In the genomic region with DNA sequence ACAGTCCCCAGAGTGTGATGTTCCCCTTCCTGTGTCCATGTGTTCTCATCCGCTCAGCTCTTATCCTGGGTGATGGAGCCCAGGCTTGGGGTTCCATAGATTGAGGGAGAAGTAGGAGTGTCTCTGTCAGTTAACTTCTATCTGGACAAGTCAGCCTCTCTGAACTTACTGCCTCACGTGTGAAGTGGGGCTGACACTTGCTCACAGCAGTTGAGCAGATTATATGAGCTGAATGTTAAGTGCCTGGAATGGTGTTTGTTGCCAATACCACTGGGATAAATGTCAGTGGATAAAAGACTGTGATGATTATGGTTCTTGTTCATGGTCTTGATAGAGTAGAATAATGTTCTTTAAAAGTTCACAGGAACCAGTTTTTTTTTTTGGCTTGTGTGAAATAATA, we compare ENCODE assay signal across 20 cellular contexts. TPM values are rescaled to one million over a fixed set of nuclear protein-coding genes. Genes with fewer than 3 reads are reported as not detected.
"Had no signal": no experiment of that assay in that cellular context is flagged by ENCODE, and none has a peak within 500 bp of the region (broad histone marks: within the 10 kb centered on the region; RNA-seq: fewer than 3 reads in every experiment).

No MANE protein-coding gene starts in this region.

- H3K27ac ChIP-seq: colonic mucosa, esophagus squamous epithelium, psoas muscle, stomach, testis, upper lobe of right lung had no signal

- H3K9me3 Mint-ChIP-seq: activated T-cell treated with anti-CD3 and anti-CD28 coated beads, Interleukin-2, amount 50 U/mL, for 4 hours; neural crest cell had no signal

- H3K9me3 ChIP-seq: colonic mucosa, esophagus squamous epithelium, psoas muscle, stomach, testis, upper lobe of right lung had no signal

- H3K27ac Mint-ChIP-seq: activated CD8-positive, alpha-beta memory T cell treated with anti-CD3 and anti-CD28 coated beads, Interleukin-2, amount 10 ng/mL, durations not matched to agents 7 days and 5 days had no signal

- H3K4me3 Mint-ChIP-seq: activated CD8-positive, alpha-beta memory T cell treated with anti-CD3 and anti-CD28 coated beads, Interleukin-2, amount 10 ng/mL, durations not matched to agents 7 days and 5 days; activated T-cell treated with anti-CD3 and anti-CD28 coated beads, Interleukin-2, amount 50 U/mL, for 4 hours; neural crest cell had no signal

- ATAC-seq: activated CD8-positive, alpha-beta memory T cell treated with anti-CD3 and anti-CD28 coated beads, Interleukin-2, amount 10 ng/mL, durations not matched to agents 7 days and 5 days; activated T-cell treated with anti-CD3 and anti-CD28 coated beads, Interleukin-2, amount 50 U/mL, for 4 hours; psoas muscle; sciatic nerve had no signal

- H3K4me3 ChIP-seq: colonic mucosa, esophagus squamous epithelium, psoas muscle, stomach, testis, upper lobe of right lung had no signal

- DNase-seq: activated CD4-positive, alpha-beta T cell treated with anti-CD3 and anti-CD28 coated beads, Interleukin-2, amount 50 U/mL, for 4 hours; activated CD8-positive, alpha-beta memory T cell treated with anti-CD3 and anti-CD28 coated beads, Interleukin-2, amount 10 ng/mL, durations not matched to agents 7 days and 5 days; activated gamma-delta T cell; activated T-cell treated with anti-CD3 and anti-CD28 coated beads, Interleukin-2, amount 50 U/mL, for 4 hours; amniotic stem cell; central memory CD4-positive, alpha-beta T cell; colonic mucosa; esophagus squamous epithelium; hypothalamus; kidney; mesendoderm; psoas muscle; stomach; T-helper 2 cell; testis; upper lobe of right lung had no signal

- H3K4me1 ChIP-seq: colonic mucosa, esophagus squamous epithelium, psoas muscle, testis, upper lobe of right lung had no signal

- H3K4me1 Mint-ChIP-seq: neural crest cell had no signal

- H3K27me3 Mint-ChIP-seq: activated CD8-positive, alpha-beta memory T cell treated with anti-CD3 and anti-CD28 coated beads, Interleukin-2, amount 10 ng/mL, durations not matched to agents 7 days and 5 days had no signal

- H3K27me3 ChIP-seq: colonic mucosa, esophagus squamous epithelium, stomach, testis, upper lobe of right lung had no signal

RNA-seq across cellular contexts. Expression of gene EFCAB8, which starts 17.1 kb away (rescaled TPM):
- total RNA-seq: glomerular endothelial cell had no signal
- polyA plus RNA-seq: liver, stomach had no signal
